In the genomic region with DNA sequence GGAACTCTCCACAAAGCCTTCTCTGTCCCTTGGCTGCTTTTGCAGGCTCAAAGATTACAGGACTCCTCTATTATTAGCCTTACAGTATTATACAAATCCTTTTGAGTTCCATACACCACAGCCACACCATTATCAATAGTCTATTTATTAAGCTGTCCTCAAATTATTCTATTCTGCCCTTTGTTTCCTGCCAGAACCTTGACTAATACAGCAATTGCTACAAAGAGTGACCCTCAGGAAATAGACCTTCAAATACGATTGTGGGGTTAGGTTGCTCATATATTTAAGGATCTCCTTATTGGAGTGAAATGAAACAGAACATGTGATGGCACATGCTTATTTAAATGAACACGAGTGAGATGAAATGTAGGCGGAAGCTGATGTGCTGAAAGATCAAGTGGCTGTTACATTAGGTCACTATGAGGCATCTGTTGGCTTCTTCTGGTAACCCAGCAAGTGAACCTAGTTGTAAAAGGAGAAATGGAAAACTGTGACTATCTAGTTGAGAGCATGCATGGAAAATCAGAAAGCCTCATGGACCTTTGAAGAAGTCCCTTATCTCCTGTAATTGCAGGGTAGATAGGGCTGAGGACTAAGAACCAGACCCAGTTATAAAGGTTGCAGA, we compare ENCODE assay signal across 33 cellular contexts.
"Had no signal": no experiment of that assay in that cellular context is flagged by ENCODE, and none has a peak within 500 bp of the region (broad histone marks: within the 10 kb centered on the region; RNA-seq: fewer than 3 reads in every experiment).

No MANE protein-coding gene starts in this region.

- H3K4me3 ChIP-seq: SK-N-MC had no signal

- H3K27ac ChIP-seq: brain microvascular endothelial cell, KMS-11, SK-N-MC, VCaP had no signal

- H3K36me3 ChIP-seq: brain microvascular endothelial cell had no signal

- H3K4me2 ChIP-seq: KMS-11 had no signal

- H3K27me3 ChIP-seq: brain microvascular endothelial cell had no signal

- ATAC-seq: activated CD8-positive, alpha-beta memory T cell treated with anti-CD3 and anti-CD28 coated beads, Interleukin-2, amount 10 ng/mL, durations not matched to agents 7 days and 5 days; Panc1 had no signal

- DNase-seq: activated B cell treated with CpG ODN at 0.5 μM for 24 hours; activated CD4-positive, alpha-beta memory T cell treated with anti-CD3 and anti-CD28 coated beads for 36 hours; activated CD4-positive, alpha-beta T cell treated with anti-CD3 and anti-CD28 coated beads for 4 hours; activated CD4-positive, alpha-beta T cell treated with anti-CD3 and anti-CD28 coated beads, Interleukin-2, amount 50 U/mL, for 1 hour; activated CD4-positive, CD25-positive, alpha-beta regulatory T cell treated with anti-CD3 and anti-CD28 coated beads, Interleukin-2, amount 50 U/mL, for 72 hours; activated CD8-positive, alpha-beta memory T cell treated with anti-CD3 and anti-CD28 coated beads, Interleukin-2, amount 10 ng/mL, durations not matched to agents 7 days and 5 days; activated CD8-positive, alpha-beta memory T cell treated with anti-CD3 and anti-CD28 coated beads, Interleukin-2, amount 50 U/mL, for 48 hours; activated effector memory CD4-positive, alpha-beta T cell treated with Interleukin-2 at 50 U/mL for 16 hours; activated naive CD4-positive, alpha-beta T cell treated with anti-CD3 and anti-CD28 coated beads, Interleukin-2, amount 50 U/mL, for 16 hours; activated naive CD8-positive, alpha-beta T cell treated with anti-CD3 and anti-CD28 coated beads for 36 hours; activated T-cell treated with anti-CD3 and anti-CD28 coated beads, Interleukin-2, amount 50 U/mL, for 48 hours; amniotic stem cell; aorta; brain microvascular endothelial cell; MM.1S; MV-4-11; NCI-H1092; NCI-H1436 treated with DMSO at 0.1 percent for 48 hours; NCI-H1694 treated with DMSO at 0.1 percent for 48 hours; NCI-H2029; NCI-H2107; NCI-H2171 treated with DMSO at 0.1 percent for 48 hours; NCI-H2227 treated with DMSO at 0.1 percent for 48 hours; NCI-H446 treated with DMSO at 0.1 percent for 48 hours; NCI-H524; NCI-H69; NCI-H82; SIG-M5; T1000 had no signal

- H3K9ac ChIP-seq: KMS-11 had no signal
